Comparison of ENCODE assay signal across 8 cellular contexts in the genomic region with DNA sequence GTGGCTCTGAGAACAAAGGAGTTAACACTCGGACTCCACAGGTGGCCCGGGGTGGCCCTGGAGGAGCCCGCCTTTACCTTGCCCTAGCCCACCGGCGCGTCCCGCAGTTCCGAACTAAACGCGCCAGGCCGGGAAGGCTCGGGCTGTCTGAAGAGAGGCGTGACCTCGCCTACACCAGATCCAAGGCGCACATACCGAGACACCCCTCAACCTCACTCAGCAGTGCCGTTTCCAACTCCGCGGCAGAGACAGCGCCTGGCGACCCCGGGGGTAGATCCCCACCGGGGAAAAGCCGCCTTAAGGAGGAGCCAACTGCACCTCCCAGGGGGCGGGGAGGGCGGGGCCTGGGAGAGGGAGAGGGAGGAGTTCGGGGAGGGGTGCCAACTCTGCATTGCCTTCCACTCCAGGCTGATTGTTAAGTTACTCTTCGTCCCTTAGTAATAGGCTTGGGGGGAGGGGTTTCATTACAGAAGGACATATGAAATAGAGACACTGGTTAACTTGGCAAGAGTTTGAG. TPM values are rescaled to one million over a fixed set of nuclear protein-coding genes. Genes with fewer than 3 reads are reported as not detected.
DNase-seq lines count a peak whose midpoint lies in the region; ATAC-seq lines count a peak whose summit lies in the region.

A gene (minus strand): TSS at position 272 of the 517 bp plus-strand sequence. CDS start 1,408 bp downstream, outside the sequence.

- peaks cover 25% of the 10 kb centered on the region for H3K27me3 Mint-ChIP-seq in activated CD8-positive, alpha-beta T cell treated with anti-CD3 and anti-CD28 coated beads, Interleukin-2, amount 10 ng/mL, durations not matched to agents 7 days and 5 days (ENCODE audit: low read depth)

- H3K36me3 ChIP-seq in ectodermal cell (ENCODE audit: control insufficient read depth, insufficient read depth, low read length) = peaks cover 4% of the 10 kb centered on the region

- DNase-seq in CD1c-positive myeloid dendritic cell (ENCODE audit: extremely low spot score) (peak; percentile 72), NCI-H82 (lab: John Stamatoyannopoulos, UW) (peak; percentile 99), medulla oblongata (ENCODE audit: extremely low spot score) (peak; percentile 85)
- DNase-seq in activated CD8-positive, alpha-beta T cell treated with anti-CD3 and anti-CD28 coated beads, Interleukin-2, amount 10 ng/mL, durations not matched to agents 7 days and 5 days = peak; percentile 89
- peak; percentile 69 for DNase-seq in stimulated activated CD8-positive, alpha-beta memory T cell treated with anti-CD3 and anti-CD28 coated beads, Interleukin-12 subunit alpha, Interleukin-12 subunit beta, amount 100 ng/mL, for 1 hour (ENCODE audit: low read depth)

- H3K36me3 Mint-ChIP-seq in activated CD8-positive, alpha-beta T cell treated with anti-CD3 and anti-CD28 coated beads, Interleukin-2, amount 10 ng/mL, durations not matched to agents 7 days and 5 days (ENCODE audit: low read depth) = peaks cover 23% of the 10 kb centered on the region

- no peaks in the 10 kb centered on the region for H3K9me3 Mint-ChIP-seq in activated CD8-positive, alpha-beta T cell treated with anti-CD3 and anti-CD28 coated beads, Interleukin-2, amount 10 ng/mL, durations not matched to agents 7 days and 5 days (ENCODE audit: insufficient read depth)

- peak within 1 kb of the TSS; percentile 96 for H3K27ac Mint-ChIP-seq in activated CD8-positive, alpha-beta T cell treated with anti-CD3 and anti-CD28 coated beads, Interleukin-2, amount 10 ng/mL, durations not matched to agents 7 days and 5 days

- CTCF ChIA-PET in activated CD8-positive, alpha-beta T cell treated with anti-CD3 and anti-CD28 coated beads, Interleukin-2, amount 10 ng/mL, durations not matched to agents 7 days and 5 days (lab: Charles Lee) = interaction anchor here (1.1 kb wide), 1 partner anchor 42 kb away, joined by 6 read pairs; no protein-coding TSS in a partner anchor

- H3K4me1 Mint-ChIP-seq in activated CD8-positive, alpha-beta T cell treated with anti-CD3 and anti-CD28 coated beads, Interleukin-2, amount 10 ng/mL, durations not matched to agents 7 days and 5 days (ENCODE audit: low read depth) = peaks cover 38% of the 10 kb centered on the region

- peaks cover 18% of the 10 kb centered on the region for H3K27me3 ChIP-seq in ectodermal cell (ENCODE audit: control insufficient read depth, insufficient read depth, low read length, poor library complexity, severe bottlenecking)

- H3K27ac ChIP-seq in ectodermal cell (ENCODE audit: insufficient read depth, low read depth, low read length, poor library complexity, severe bottlenecking) = peak within 1 kb of the TSS; percentile 87

- H3K4me3 ChIP-seq in ectodermal cell (ENCODE audit: insufficient read depth, low read depth, low read length) = peak within 1 kb of the TSS; percentile 51

- no peaks in the 10 kb centered on the region for H3K9me3 ChIP-seq in ectodermal cell (ENCODE audit: control insufficient read depth, low read length)

- peaks cover 13% of the 10 kb centered on the region for H3K4me1 ChIP-seq in ectodermal cell (ENCODE audit: control insufficient read depth, insufficient read depth, low read length)

- 0% methylated on average over 28 of the region's 28 CpGs for WGBS in ectodermal cell, 2 experiments

- peak; percentile 52 for ATAC-seq in GM19438 (IDR thresholded peaks at IDR 0.05; ENCODE audit: low read depth, unreplicated experiment)
- peak; percentile 49 for ATAC-seq in HG03571 (IDR thresholded peaks at IDR 0.05; ENCODE audit: unreplicated experiment)
- ATAC-seq in activated CD8-positive, alpha-beta T cell treated with anti-CD3 and anti-CD28 coated beads, Interleukin-2, amount 10 ng/mL, durations not matched to agents 7 days and 5 days = peak; percentile 79

- H3K4me3 Mint-ChIP-seq in activated CD8-positive, alpha-beta T cell treated with anti-CD3 and anti-CD28 coated beads, Interleukin-2, amount 10 ng/mL, durations not matched to agents 7 days and 5 days = peak within 1 kb of the TSS; percentile 98

- POLR2A ChIA-PET in activated CD8-positive, alpha-beta T cell treated with anti-CD3 and anti-CD28 coated beads, Interleukin-2, amount 10 ng/mL, durations not matched to agents 7 days and 5 days (lab: Charles Lee) = interaction anchor here (0.7 to 1.3 kb wide), 4 partner anchors 8 to 414 kb away, joined by 3 to 4 read pairs (median 4); no protein-coding TSS in a partner anchor

RNA-seq across cellular contexts. Expression of the gene that starts here (rescaled TPM):
- total RNA-seq in activated CD8-positive, alpha-beta T cell treated with anti-CD3 and anti-CD28 coated beads, Interleukin-2, amount 10 ng/mL, durations not matched to agents 7 days and 5 days = 10 to 100 TPM; 72.2 to 76.6 TPM
- polyA plus RNA-seq in ectodermal cell (2013, experiment 1 of 4) = 78.0 TPM
- 81.3 TPM for polyA plus RNA-seq in ectodermal cell (2013, experiment 2 of 4)
- 66.7 TPM for polyA plus RNA-seq in ectodermal cell (2013, experiment 3 of 4)
- polyA plus RNA-seq in ectodermal cell (2013, experiment 4 of 4) = 73.6 TPM

Comparison
In these comparisons a context has a peak if more than half of its experiments do, and no peak if none do; other contexts are left out.
1. Peak in every context shown above with its lines: DNase-seq, ATAC-seq, H3K4me3 ChIP-seq and H3K27ac ChIP-seq.